ENCODE assay signal across 8 cellular contexts in the genomic region with DNA sequence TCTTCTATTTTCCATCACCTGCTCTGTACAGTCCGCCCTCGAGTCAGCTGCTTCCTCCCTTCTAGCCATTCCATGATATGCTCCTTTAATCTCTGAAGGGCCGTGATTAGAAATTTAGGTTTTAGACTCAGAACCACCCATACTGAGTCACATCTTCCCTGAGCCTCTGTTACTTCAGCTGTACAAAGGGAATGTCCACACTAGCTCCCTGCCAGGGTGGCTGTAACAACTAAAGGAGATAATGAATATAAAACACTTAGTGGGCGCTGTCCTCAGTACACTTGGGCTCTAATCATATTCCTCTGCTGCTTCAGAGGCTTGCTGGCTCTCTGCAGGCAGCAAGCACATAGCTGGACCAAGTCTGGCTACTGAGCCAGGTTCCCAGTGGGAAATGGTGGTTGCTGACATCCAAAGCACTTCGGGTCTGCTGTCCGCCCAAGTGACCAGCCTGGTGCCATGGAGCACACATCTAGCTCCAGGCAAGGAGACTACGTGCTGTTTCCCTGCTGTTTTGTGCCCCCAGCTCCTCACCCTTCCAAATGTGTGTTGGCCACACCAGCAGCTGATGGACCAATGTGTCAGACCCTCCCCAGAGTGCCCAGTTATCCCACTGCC. TPM values are rescaled to one million over a fixed set of nuclear protein-coding genes. Genes with fewer than 3 reads are reported as not detected.
A peak's percentile ranks its signal among the peaks of the same experiment; 100 is the strongest.
DNase-seq lines count a peak whose midpoint lies in the region; ATAC-seq, FAIRE-seq and TF ChIP-seq lines count a peak whose summit lies in the region.

No MANE protein-coding gene starts in this region.

- H3K4me2 ChIP-seq in A549 (peak overlapping the region; percentile 96), KMS-11 (peak overlapping the region; percentile 39; the same call in 1 of the 2 replicates)

- no peaks in the 10 kb centered on the region for H3K27me3 ChIP-seq in KMS-11 (ENCODE audit: insufficient read depth, low read depth)

- H3K4me3 Mint-ChIP-seq in central memory CD8-positive, alpha-beta T cell, result peak overlapping the region; percentile 63
- peak overlapping the region; percentile 34 to 79 (median 66) for H3K4me3 Mint-ChIP-seq in naive thymus-derived CD8-positive, alpha-beta T cell

- CTCF ChIA-PET in A549 (lab: Yijun Ruan, JAX), result interaction anchor here (0.5 to 2.7 kb wide), 4 partner anchors 9 to 716 kb away, joined by 3 to 12 read pairs (median 4); no protein-coding TSS in a partner anchor

- no peak for TF ChIP-seq EP300 in A549 (IDR thresholded peaks at IDR 0.05)

- H3K27ac Mint-ChIP-seq in central memory CD8-positive, alpha-beta T cell (ENCODE audit: low read depth), result peak overlapping the region; percentile 8
- H3K27ac Mint-ChIP-seq in naive thymus-derived CD8-positive, alpha-beta T cell, result peak overlapping the region; percentile 67 to 93 (median 78)

- no peak overlapping the region for H2AFZ ChIP-seq in KMS-11 (ENCODE audit: low read depth)

- H3K36me3 ChIP-seq in KMS-11 (ENCODE audit: insufficient read depth), result no peaks in the 10 kb centered on the region; the same call in 1 of the 2 replicates

- H3K4me1 ChIP-seq in A549, result peaks cover 12% of the 10 kb centered on the region
- peaks cover 23% of the 10 kb centered on the region for H3K4me1 ChIP-seq in KMS-11 (ENCODE audit: low read depth, poor library complexity, severe bottlenecking)

- POLR2A ChIA-PET in A549 (lab: Yijun Ruan, JAX), result interaction anchor here (0.5 to 1.4 kb wide), 2 partner anchors 10 to 75 kb away, joined by 3 to 16 read pairs; no protein-coding TSS in a partner anchor
- POLR2A ChIA-PET in naive thymus-derived CD8-positive, alpha-beta T cell (lab: Charles Lee), result interaction anchor here (0.7 to 2.4 kb wide), 7 partner anchors 10 to 30 kb away, joined by 3 to 25 read pairs (median 4); partner anchors contain the start of gene BAHD1

- H3K9ac ChIP-seq in KMS-11, result no peak overlapping the region

- no peaks in the 10 kb centered on the region for H3K27me3 Mint-ChIP-seq in central memory CD8-positive, alpha-beta T cell
- H3K27me3 Mint-ChIP-seq in naive thymus-derived CD8-positive, alpha-beta T cell, result no peaks in the 10 kb centered on the region

- no peak for TF ChIP-seq RAD21 in A549 (conservative IDR thresholded peaks at IDR 0.05 in 1 of 2, IDR thresholded peaks at IDR 0.05 in 1 of 2)

- H3K36me3 Mint-ChIP-seq in central memory CD8-positive, alpha-beta T cell (ENCODE audit: insufficient read depth), result peaks cover 12% of the 10 kb centered on the region
- H3K36me3 Mint-ChIP-seq in naive thymus-derived CD8-positive, alpha-beta T cell, result peaks cover 0 to 18% (median 7%) of the 10 kb centered on the region in 3 donors

- H3K9me3 Mint-ChIP-seq in central memory CD8-positive, alpha-beta T cell, result no peaks in the 10 kb centered on the region
- no peaks in the 10 kb centered on the region for H3K9me3 Mint-ChIP-seq in naive thymus-derived CD8-positive, alpha-beta T cell

- H3K4me3 ChIP-seq in A549, result peak overlapping the region; percentile 96; the same call in 1 of the 3 replicates
- H3K4me3 ChIP-seq in KMS-11 (IDR thresholded peaks at IDR 0.05; ENCODE audit: insufficient read depth, low read depth, low read length), result no peak overlapping the region

- H3K4me1 Mint-ChIP-seq in central memory CD8-positive, alpha-beta T cell, result peaks cover 14% of the 10 kb centered on the region
- H3K4me1 Mint-ChIP-seq in naive thymus-derived CD8-positive, alpha-beta T cell, result peaks cover 14 to 44% (median 32%) of the 10 kb centered on the region in 4 donors

- 94% methylated on average over 7 of the region's 7 CpGs for WGBS in A549 (ENCODE audit: missing lambda C conversion rate)

- no peak; a peak in 1 of 6 replicates for ATAC-seq in A549
- no peak for ATAC-seq in central memory CD8-positive, alpha-beta T cell (replicated peaks; ENCODE audit: extremely low read depth, poor library complexity, severe bottlenecking)
- no peak for ATAC-seq in naive thymus-derived CD8-positive, alpha-beta T cell

- no peaks in the 10 kb centered on the region for H3K79me2 ChIP-seq in KMS-11 (ENCODE audit: insufficient read depth, low read depth)

- H3K9me3 ChIP-seq in A549, result no peaks in the 10 kb centered on the region

- DNase-seq in A549 (ENCODE audit: low read depth in 1 of 2, low spot score in 1 of 2) (no peak), H54 (ENCODE audit: insufficient read length, low spot score) (no peak), LoVo (ENCODE audit: low spot score) (no peak), AG20443 (ENCODE audit: low spot score) (no peak)
- no peak for DNase-seq in central memory CD8-positive, alpha-beta T cell (ENCODE audit: low spot score in 2 of 2)
- no peak for DNase-seq in naive thymus-derived CD8-positive, alpha-beta T cell
- DNase-seq in activated CD4-positive, alpha-beta T cell treated with anti-CD3 and anti-CD28 coated beads, Interleukin-2, amount 50 U/mL, for 1 hour, result no peak

- H4K20me1 ChIP-seq in KMS-11 (ENCODE audit: insufficient read depth), result no peaks in the 10 kb centered on the region

- no peak for TF ChIP-seq CTCF in A549 (IDR thresholded peaks at IDR 0.05)
- TF ChIP-seq CTCF in KMS-11 (conservative IDR thresholded peaks at IDR 0.05; ENCODE audit: low read depth, low read length), result no peak

- H3K27ac ChIP-seq in A549 (peak overlapping the region; percentile 98; a peak in 5 of 6 replicates), KMS-11 (no peak overlapping the region)

- TF ChIP-seq POLR2A in A549 (IDR thresholded peaks at IDR 0.05; ENCODE audit: low read length), result no peak
- no peak for TF ChIP-seq POLR2A in H54 (IDR thresholded peaks at IDR 0.05; ENCODE audit: low read depth, low read length)

- FAIRE-seq in A549 (lab: Jason Lieb, UNC), result no peak
- FAIRE-seq in H54 (lab: Jason Lieb, UNC), result no peak

TF ChIP-seq in A549, 52 proteins besides CTCF, POLR2A, EP300 and RAD21:
- TF ChIP-seq USF2 (IDR thresholded peaks at IDR 0.05) (no peak), SREBF2 (IDR thresholded peaks at IDR 0.05) (no peak), HOXB5 (CRISPR knock-in tag; IDR thresholded peaks at IDR 0.05) (no peak), ATOH8 (CRISPR knock-in tag; IDR thresholded peaks at IDR 0.05; ENCODE audit: low read depth) (no peak), NFE2L2 (conservative IDR thresholded peaks at IDR 0.05; ENCODE audit: low read length) (no peak), BHLHE40 (IDR thresholded peaks at IDR 0.05; ENCODE audit: low read depth, low read length) (no peak), RARB (CRISPR knock-in tag; IDR thresholded peaks at IDR 0.05) (no peak), EHF (CRISPR knock-in tag; IDR thresholded peaks at IDR 0.05) (no peak), CBX2 (IDR thresholded peaks at IDR 0.05; ENCODE audit: borderline replicate concordance, low read depth) (no peak)
- TF ChIP-seq, protein P1, sequence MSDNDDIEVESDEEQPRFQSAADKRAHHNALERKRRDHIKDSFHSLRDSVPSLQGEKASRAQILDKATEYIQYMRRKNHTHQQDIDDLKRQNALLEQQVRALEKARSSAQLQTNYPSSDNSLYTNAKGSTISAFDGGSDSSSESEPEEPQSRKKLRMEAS (IDR thresholded peaks at IDR 0.05), result no peak
- TF ChIP-seq, protein P2, sequence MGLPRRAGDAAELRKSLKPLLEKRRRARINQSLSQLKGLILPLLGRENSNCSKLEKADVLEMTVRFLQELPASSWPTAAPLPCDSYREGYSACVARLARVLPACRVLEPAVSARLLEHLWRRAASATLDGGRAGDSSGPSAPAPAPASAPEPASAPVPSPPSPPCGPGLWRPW (IDR thresholded peaks at IDR 0.05), result no peak
TF ChIP-seq in A549: peak in this region for 0.

RNA-seq across cellular contexts. Expression of gene CHST14, which starts 0.9 kb away (rescaled TPM):
- polyA plus RNA-seq in A549 (2011; rRNA removed) (8.6 and 9.8 TPM in 2 replicates), A549 (2017; fragmentation: RNase III; extraction: RNeasy Plus Mini Kit Qiagen cat#74134 plus additional on column Dnase treatment) (8.7 to 11.0 TPM (median 10.8 TPM) in 3 replicates)
- polyA plus RNA-seq in A549 (2012; cell fraction: cytosol; rRNA removed), result 9.0 and 11.9 TPM in 2 replicates
- polyA plus RNA-seq in A549 (2012; cell fraction: nucleus; rRNA removed), result 12.5 and 13.2 TPM in 2 replicates
- 9.0 and 9.4 TPM in 2 replicates for polyA minus RNA-seq in A549 (2011; rRNA and poly(A)+ RNA removed)
- 1 to 10 TPM; 8.2 to 9.8 TPM for total RNA-seq in naive thymus-derived CD8-positive, alpha-beta T cell
- polyA plus RNA-seq in naive thymus-derived CD8-positive, alpha-beta T cell, result 1 to 10 TPM in 1 of 3 donors, under 1 TPM in 2; 0.74 to 1.2 (median 0.77) TPM

RNA-seq across cellular contexts. Expression of gene BAHD1, which starts 29.1 kb away (rescaled TPM):
- polyA plus RNA-seq in A549 (2011; rRNA removed), result 2.3 and 2.8 TPM in 2 replicates
- 3.7 and 4.5 TPM in 2 replicates for polyA plus RNA-seq in A549 (2012; cell fraction: cytosol; rRNA removed)
- 10.4 and 10.7 TPM in 2 replicates for polyA plus RNA-seq in A549 (2012; cell fraction: nucleus; rRNA removed)
- polyA plus RNA-seq in A549 (2017; fragmentation: RNase III; extraction: RNeasy Plus Mini Kit Qiagen cat#74134 plus additional on column Dnase treatment), result 10.1 to 11.1 TPM (median 10.9 TPM) in 3 replicates
- polyA minus RNA-seq in A549 (2011; rRNA and poly(A)+ RNA removed), result 2.7 and 3.5 TPM in 2 replicates
- total RNA-seq in naive thymus-derived CD8-positive, alpha-beta T cell, result 10 to 100 TPM; 37.1 to 37.6 TPM
- 1 to 10 TPM; 1.5 to 3.3 (median 1.7) TPM for polyA plus RNA-seq in naive thymus-derived CD8-positive, alpha-beta T cell

Comparison
In these comparisons a context has a peak if more than half of its experiments do, and no peak if none do; other contexts are left out.
1. RNA of gene CHST14, which starts 0.9 kb away (polyA plus RNA-seq): 8.6 to 13.2 TPM in A549; 0.74 to 1.2 TPM in naive thymus-derived CD8-positive, alpha-beta T cell; every median in the first group is over 4 times any median in the second.